Comparison of ENCODE assay signal across 17 cellular contexts in genomic region chr11:78594814-78595213, GRCh38.
"Had no signal": no experiment of that assay in that cellular context is flagged by ENCODE, and none has a peak within 500 bp of the region (broad histone marks: within the 10 kb centered on the region; RNA-seq: fewer than 3 reads in every experiment).

No MANE protein-coding gene starts in this region.

- H3K4me1 Mint-ChIP-seq: activated CD4-positive, alpha-beta T cell treated with anti-CD3 and anti-CD28 coated beads, Interleukin-2, amount 10 ng/mL, durations not matched to agents 24 days and 14 days; T-cell had no signal

- H3K4me3 ChIP-seq: esophagus squamous epithelium, left ventricle myocardium inferior, prostate gland, right atrium auricular region, tibial artery had no signal

- H3K9me3 ChIP-seq: esophagus squamous epithelium, prostate gland, right atrium auricular region, tibial artery had no signal

- DNase-seq: activated CD4-positive, alpha-beta T cell treated with anti-CD3 and anti-CD28 coated beads, Interleukin-2, amount 10 ng/mL, durations not matched to agents 24 days and 14 days; activated gamma-delta T cell; activated T-cell treated with anti-CD3 and anti-CD28 coated beads, Interleukin-2, amount 50 U/mL, for 72 hours; effector CD4-positive, alpha-beta T cell; esophagus squamous epithelium; left ventricle myocardium inferior; mammary epithelial cell; stimulated activated CD4-positive, alpha-beta T cell treated with anti-CD3 and anti-CD28 coated beads, Interleukin-2, amount 100 ng/mL, for 24 hours; stimulated activated naive CD8-positive, alpha-beta T cell treated with anti-CD3 and anti-CD28 coated beads, Interleukin-15, Interleukin-2, amounts not matched to agents 100 U/mL and 50 U/mL, for 24 hours; substantia nigra; T-cell; T-helper 9 cell; tibial artery had no signal

- H3K27ac Mint-ChIP-seq: activated CD4-positive, alpha-beta T cell treated with anti-CD3 and anti-CD28 coated beads, Interleukin-2, amount 10 ng/mL, durations not matched to agents 24 days and 14 days; activated naive CD8-positive, alpha-beta T cell; activated T-cell treated with anti-CD3 and anti-CD28 coated beads, Interleukin-2, amount 50 U/mL, for 72 hours; T-cell had no signal

- H3K4me1 ChIP-seq: esophagus squamous epithelium, left ventricle myocardium inferior, prostate gland, right atrium auricular region, tibial artery had no signal

- H3K36me3 Mint-ChIP-seq: activated naive CD8-positive, alpha-beta T cell; T-cell had no signal

- H3K36me3 ChIP-seq: esophagus squamous epithelium, left ventricle myocardium inferior, prostate gland, right atrium auricular region, tibial artery had no signal

- H3K27me3 ChIP-seq: esophagus squamous epithelium, right atrium auricular region, tibial artery had no signal

- ATAC-seq: activated T-cell treated with anti-CD3 and anti-CD28 coated beads, Interleukin-2, amount 50 U/mL, for 72 hours; stimulated activated naive CD8-positive, alpha-beta T cell treated with anti-CD3 and anti-CD28 coated beads, Interleukin-15, Interleukin-2, amounts not matched to agents 100 U/mL and 50 U/mL, for 24 hours; T-cell had no signal

- H3K9me3 Mint-ChIP-seq: activated CD4-positive, alpha-beta T cell treated with anti-CD3 and anti-CD28 coated beads, Interleukin-2, amount 10 ng/mL, durations not matched to agents 24 days and 14 days; activated T-cell treated with anti-CD3 and anti-CD28 coated beads, Interleukin-2, amount 50 U/mL, for 72 hours had no signal

- H3K4me3 Mint-ChIP-seq: activated CD4-positive, alpha-beta T cell treated with anti-CD3 and anti-CD28 coated beads, Interleukin-2, amount 10 ng/mL, durations not matched to agents 24 days and 14 days; activated naive CD8-positive, alpha-beta T cell; activated T-cell treated with anti-CD3 and anti-CD28 coated beads, Interleukin-2, amount 50 U/mL, for 72 hours; neural crest cell; T-cell had no signal

- H3K27ac ChIP-seq: esophagus squamous epithelium, left ventricle myocardium inferior, prostate gland, right atrium auricular region, tibial artery had no signal
